11 cellular contexts compared by ENCODE assay signal in the genomic region with DNA sequence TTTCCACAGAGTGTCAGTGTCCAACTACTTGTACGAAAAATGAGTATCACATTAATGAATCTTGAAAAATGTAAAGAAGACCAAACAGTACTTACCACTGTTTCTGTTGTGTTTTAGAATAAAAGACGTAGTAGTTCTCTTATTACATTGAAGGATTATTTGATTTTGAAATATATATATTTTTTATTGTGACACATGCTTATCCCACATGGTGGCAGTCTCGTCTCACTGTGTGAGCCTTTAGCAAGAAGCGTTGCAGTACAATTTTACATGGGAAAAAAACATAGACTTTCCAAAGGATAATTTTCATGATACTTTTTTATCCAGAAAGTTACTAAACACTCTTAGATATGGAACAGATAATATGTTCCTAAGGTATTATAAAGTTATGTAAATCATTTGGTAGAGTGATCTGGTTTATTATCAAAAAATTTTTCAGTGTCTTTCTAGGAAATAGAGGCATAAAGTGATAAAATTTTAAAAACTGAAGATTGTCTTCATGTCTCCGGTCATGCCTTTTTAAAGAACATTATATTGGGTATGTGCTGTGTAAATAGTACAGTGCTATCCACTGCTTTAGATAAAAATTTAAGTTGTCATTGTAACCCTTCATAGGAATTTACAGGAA.
DNase-seq lines count a peak whose midpoint lies in the region; ATAC-seq, FAIRE-seq and TF ChIP-seq lines count a peak whose summit lies in the region.
"Had no signal": no experiment of that assay in that cellular context is flagged by ENCODE, and none has a peak within 500 bp of the region (broad histone marks: within the 10 kb centered on the region; RNA-seq: fewer than 3 reads in every experiment).

No MANE protein-coding gene starts in this region.

- H4K20me1 ChIP-seq in endothelial cell of umbilical vein (replicated peaks; ENCODE audit: control insufficient read depth, extremely low read depth, insufficient read depth, low read length): no peaks in the 10 kb centered on the region
- H4K20me1 ChIP-seq: BLaER1 had no signal

- no peaks in the 10 kb centered on the region for H3K4me1 ChIP-seq in endothelial cell of umbilical vein (ENCODE audit: control insufficient read depth, extremely low read depth, insufficient read depth, low read length)
- H3K4me1 ChIP-seq in CD8-positive, alpha-beta memory T cell (ENCODE audit: insufficient read depth, low read length): no peaks in the 10 kb centered on the region
- H3K4me1 ChIP-seq: BLaER1 had no signal

- CTCF ChIA-PET in endothelial cell of umbilical vein (lab: Charles Lee): interaction anchor here (0.8 to 2.8 kb wide), 8 partner anchors 8 to 789 kb away, joined by 3 to 13 read pairs (median 4); no protein-coding TSS in a partner anchor
- CTCF ChIA-PET in CD8-positive, alpha-beta memory T cell (lab: Charles Lee): no interaction called here

- no peak overlapping the region for H3K9ac ChIP-seq in endothelial cell of umbilical vein (replicated peaks; ENCODE audit: extremely low read depth, insufficient read depth, low read length)
- H3K9ac ChIP-seq: BLaER1 had no signal

- peaks cover 8% of the 10 kb centered on the region for H3K36me3 Mint-ChIP-seq in stimulated activated effector memory CD8-positive, alpha-beta T cell treated with anti-CD3 and anti-CD28 coated beads, Interleukin-12 subunit alpha, Interleukin-12 subunit beta, amount 100 ng/mL, for 72 hours
- H3K36me3 Mint-ChIP-seq in CD8-positive, alpha-beta memory T cell: peaks cover 0 to 5% (median 4%) of the 10 kb centered on the region in 3 donors

- H3K36me3 ChIP-seq in endothelial cell of umbilical vein (ENCODE audit: control insufficient read depth in 2 of 2, extremely low read depth in 1 of 2, insufficient read depth in 2 of 2, low read length in 2 of 2): no peaks in the 10 kb centered on the region
- no peaks in the 10 kb centered on the region for H3K36me3 ChIP-seq in CD8-positive, alpha-beta memory T cell (ENCODE audit: insufficient read depth, low read length)
- H3K36me3 ChIP-seq: BLaER1 had no signal

- no peak overlapping the region for H3K4me3 Mint-ChIP-seq in stimulated activated effector memory CD8-positive, alpha-beta T cell treated with anti-CD3 and anti-CD28 coated beads, Interleukin-12 subunit alpha, Interleukin-12 subunit beta, amount 100 ng/mL, for 72 hours
- no peak overlapping the region for H3K4me3 Mint-ChIP-seq in CD8-positive, alpha-beta memory T cell
- H3K4me3 Mint-ChIP-seq: immature natural killer cell had no signal

- no peak overlapping the region for H2AFZ ChIP-seq in endothelial cell of umbilical vein (ENCODE audit: low read depth, low read length)

- H3K27ac ChIP-seq in endothelial cell of umbilical vein (ENCODE audit: insufficient read depth, low read depth, low read length): no peak overlapping the region
- no peak overlapping the region for H3K27ac ChIP-seq in CD8-positive, alpha-beta memory T cell (ENCODE audit: low read depth, low read length)
- H3K27ac ChIP-seq: BLaER1 had no signal

- H3K9me3 Mint-ChIP-seq in stimulated activated effector memory CD8-positive, alpha-beta T cell treated with anti-CD3 and anti-CD28 coated beads, Interleukin-12 subunit alpha, Interleukin-12 subunit beta, amount 100 ng/mL, for 72 hours: no peaks in the 10 kb centered on the region
- H3K9me3 Mint-ChIP-seq in CD8-positive, alpha-beta memory T cell: no peaks in the 10 kb centered on the region
- H3K9me3 Mint-ChIP-seq: immature natural killer cell had no signal

- no peaks in the 10 kb centered on the region for H3K9me1 ChIP-seq in endothelial cell of umbilical vein (replicated peaks; ENCODE audit: control insufficient read depth, extremely low read depth, insufficient read depth, low read length)

- H3K27me3 Mint-ChIP-seq in CD8-positive, alpha-beta memory T cell: no peaks in the 10 kb centered on the region

- intact Hi-C loops in endothelial cell of umbilical vein (cut with micrococcal nuclease): loop anchor here (1.0 to 2.0 kb wide), 3 partner anchors 116 to 775 kb away; no protein-coding TSS in a partner anchor

- H3K4me2 ChIP-seq in endothelial cell of umbilical vein (ENCODE audit: insufficient read depth, low read length): no peak overlapping the region
- H3K4me2 ChIP-seq: BLaER1 had no signal

- peak; percentile 16 to 17 for TF ChIP-seq CTCF in endothelial cell of umbilical vein (IDR thresholded peaks at IDR 0.05; ENCODE audit: extremely low read depth in 1 of 2, insufficient read depth in 1 of 2, low read depth in 1 of 2, low read length in 2 of 2)

- FAIRE-seq in endothelial cell of umbilical vein (lab: Jason Lieb, UNC): no peak

- H3K4me3 ChIP-seq in endothelial cell of umbilical vein (replicated peaks in 1 of 3; ENCODE audit: insufficient read depth in 1 of 3, low read depth in 1 of 3, low read length in 3 of 3): no peak overlapping the region
- no peak overlapping the region for H3K4me3 ChIP-seq in CD8-positive, alpha-beta memory T cell (ENCODE audit: low read length)
- H3K4me3 ChIP-seq: BLaER1 had no signal

- H3K79me2 ChIP-seq in endothelial cell of umbilical vein (ENCODE audit: control insufficient read depth, insufficient read depth, low read length): no peaks in the 10 kb centered on the region

- DNase-seq in NCI-H1694 treated with DMSO at 0.1 percent for 48 hours (lab: John Stamatoyannopoulos, UW): peak; percentile 26
- DNase-seq in NCI-H1694 (lab: John Stamatoyannopoulos, UW): no peak
- peak; percentile 53 for DNase-seq in NCI-H526 treated with DMSO at 0.1 percent for 48 hours (lab: John Stamatoyannopoulos, UW)
- peak; percentile 52 for DNase-seq in endothelial cell of umbilical vein (ENCODE audit: low read depth, low spot score)
- peak; percentile 53 for DNase-seq in pons (ENCODE audit: low spot score)
- DNase-seq in stimulated activated effector memory CD8-positive, alpha-beta T cell treated with anti-CD3 and anti-CD28 coated beads, Interleukin-12 subunit alpha, Interleukin-12 subunit beta, amount 100 ng/mL, for 72 hours (ENCODE audit: low spot score in 2 of 2): no peak
- no peak for DNase-seq in CD8-positive, alpha-beta memory T cell
- DNase-seq: activated CD4-positive, alpha-beta T cell treated with anti-CD3 and anti-CD28 coated beads, Interleukin-2, amount 50 U/mL, for 4 hours; immature natural killer cell had no signal

- no peak for ATAC-seq in stimulated activated effector memory CD8-positive, alpha-beta T cell treated with anti-CD3 and anti-CD28 coated beads, Interleukin-12 subunit alpha, Interleukin-12 subunit beta, amount 100 ng/mL, for 72 hours
- no peak for ATAC-seq in HG02588 (IDR thresholded peaks at IDR 0.05; ENCODE audit: unreplicated experiment)

- dilution Hi-C loops in endothelial cell of umbilical vein (cut with MboI; ENCODE audit: extremely low pct_ligation_motif_present, low sequenced_read_pairs): no loop called here

- no peaks in the 10 kb centered on the region for H3K27me3 ChIP-seq in endothelial cell of umbilical vein (ENCODE audit: control insufficient read depth in 2 of 2, insufficient read depth in 2 of 2, low read length in 2 of 2)
- no peaks in the 10 kb centered on the region for H3K27me3 ChIP-seq in CD8-positive, alpha-beta memory T cell (ENCODE audit: insufficient read depth, low read length, poor library complexity, severe bottlenecking)
- H3K27me3 ChIP-seq: BLaER1 had no signal

- H3K9me3 ChIP-seq in endothelial cell of umbilical vein (replicated peaks; ENCODE audit: control insufficient read depth, insufficient read depth, low read length): no peaks in the 10 kb centered on the region
- no peaks in the 10 kb centered on the region for H3K9me3 ChIP-seq in CD8-positive, alpha-beta memory T cell (ENCODE audit: low read length)
- H3K9me3 ChIP-seq: BLaER1 had no signal

- POLR2A ChIA-PET in endothelial cell of umbilical vein (lab: Charles Lee): no interaction called here
- POLR2A ChIA-PET in CD8-positive, alpha-beta memory T cell (lab: Charles Lee): no interaction called here

- no peaks in the 10 kb centered on the region for H3K4me1 Mint-ChIP-seq in stimulated activated effector memory CD8-positive, alpha-beta T cell treated with anti-CD3 and anti-CD28 coated beads, Interleukin-12 subunit alpha, Interleukin-12 subunit beta, amount 100 ng/mL, for 72 hours
- H3K4me1 Mint-ChIP-seq in CD8-positive, alpha-beta memory T cell: peaks cover 7 to 15% (median 15%) of the 10 kb centered on the region in 3 donors
- H3K4me1 Mint-ChIP-seq: immature natural killer cell had no signal

- BruUV-seq in endothelial cell of umbilical vein (replicated peaks; lab: Mats Ljungman, UMichigan): no TSS peak

- H3K27ac Mint-ChIP-seq in stimulated activated effector memory CD8-positive, alpha-beta T cell treated with anti-CD3 and anti-CD28 coated beads, Interleukin-12 subunit alpha, Interleukin-12 subunit beta, amount 100 ng/mL, for 72 hours: no peak overlapping the region
- H3K27ac Mint-ChIP-seq in CD8-positive, alpha-beta memory T cell: no peak overlapping the region

- TF ChIP-seq POLR2A in endothelial cell of umbilical vein (IDR thresholded peaks at IDR 0.05; ENCODE audit: low read depth, low read length): no peak

TF ChIP-seq in endothelial cell of umbilical vein, 7 proteins besides CTCF, POLR2A, EP300 and RAD21:
- TF ChIP-seq EZH2 (IDR thresholded peaks at IDR 0.05; ENCODE audit: borderline replicate concordance, low read depth, low read length, severe bottlenecking) (no peak), POLR2AphosphoS5 (IDR thresholded peaks at IDR 0.05; ENCODE audit: insufficient read depth, low read depth, low read length) (no peak)

Comparison
In these comparisons a context has a peak if more than half of its experiments do, and no peak if none do; other contexts are left out.
1. DNase-seq: peak in NCI-H1694 treated with DMSO at 0.1 percent for 48 hours (single experiment), NCI-H526 treated with DMSO at 0.1 percent for 48 hours (single experiment), endothelial cell of umbilical vein (single experiment) and pons (single experiment); none in NCI-H1694 (single experiment), stimulated activated effector memory CD8-positive, alpha-beta T cell treated with anti-CD3 and anti-CD28 coated beads, Interleukin-12 subunit alpha, Interleukin-12 subunit beta, amount 100 ng/mL, for 72 hours (0 of 2) and CD8-positive, alpha-beta memory T cell (0 of 5).